1 cellular context compared by ENCODE assay signal in genomic region chr22:46734830-46735453, GRCh38.
TF ChIP-seq lines count a peak whose summit lies in the region.

No MANE protein-coding gene starts in this region.

TF ChIP-seq in GM12878, 131 proteins besides CTCF, POLR2A, EP300 and RAD21 (continued from another document):
- peak; percentile 43; the same call in 1 of the 2 replicates for TF ChIP-seq ZNF687 (IDR thresholded peaks at IDR 0.05)
- TF ChIP-seq IKZF1 (conservative IDR thresholded peaks at IDR 0.05): peak; percentile 88
- TF ChIP-seq MLLT1 (IDR thresholded peaks at IDR 0.05): no peak
- TF ChIP-seq ATF2 (IDR thresholded peaks at IDR 0.05; ENCODE audit: low read length): no peak
- TF ChIP-seq STAT3 (IDR thresholded peaks at IDR 0.05; ENCODE audit: low read depth, low read length): no peak
- TF ChIP-seq PAX5 (IDR thresholded peaks at IDR 0.05; ENCODE audit: borderline replicate concordance, low read depth, low read length): peak; percentile 97
- TF ChIP-seq RUNX3 (IDR thresholded peaks at IDR 0.05; ENCODE audit: low read length): peak; percentile 57
- TF ChIP-seq NR2C1 (IDR thresholded peaks at IDR 0.05): peak; percentile 21; the same call in 1 of the 2 replicates
- TF ChIP-seq SPI1 (IDR thresholded peaks at IDR 0.05; ENCODE audit: borderline replicate concordance, insufficient read depth, low read depth, low read length): peak; percentile 77; the same call in 1 of the 2 replicates
- no peak for TF ChIP-seq WRNIP1 (IDR thresholded peaks at IDR 0.05; ENCODE audit: borderline replicate concordance, low read depth, low read length)
- peak; percentile 43 for TF ChIP-seq NR2F1 (conservative IDR thresholded peaks at IDR 0.05)
- TF ChIP-seq ZNF24 (IDR thresholded peaks at IDR 0.05): no peak
- peak; percentile 86 for TF ChIP-seq EED (IDR thresholded peaks at IDR 0.05; ENCODE audit: low read depth)
- TF ChIP-seq DPF2 (IDR thresholded peaks at IDR 0.05): peak; percentile 53
- peak; percentile 46; the same call in 1 of the 2 replicates for TF ChIP-seq SIN3A (IDR thresholded peaks at IDR 0.05; ENCODE audit: low read depth, low read length)
- no peak for TF ChIP-seq POU2F2 (IDR thresholded peaks at IDR 0.05; ENCODE audit: borderline replicate concordance, low read depth, low read length)
- TF ChIP-seq EGR1 (IDR thresholded peaks at IDR 0.05; ENCODE audit: borderline replicate concordance in 1 of 2, low read depth in 2 of 2, low read length in 2 of 2): no peak
- no peak for TF ChIP-seq USF2 (IDR thresholded peaks at IDR 0.05; ENCODE audit: borderline replicate concordance, low read depth, low read length)
- no peak for TF ChIP-seq HDAC6 (IDR thresholded peaks at IDR 0.05; ENCODE audit: unreplicated experiment)
- TF ChIP-seq CHD4 (IDR thresholded peaks at IDR 0.05): no peak
- no peak for TF ChIP-seq RELA (IDR thresholded peaks at IDR 0.05; ENCODE audit: borderline replicate concordance, partially characterized antibody)
- no peak for TF ChIP-seq KDM1A (IDR thresholded peaks at IDR 0.05; ENCODE audit: borderline replicate concordance)
- no peak for TF ChIP-seq FOS (IDR thresholded peaks at IDR 0.05; ENCODE audit: borderline replicate concordance, extremely low read depth, insufficient read length)
- no peak for TF ChIP-seq TARDBP (IDR thresholded peaks at IDR 0.05; ENCODE audit: borderline replicate concordance)
- TF ChIP-seq HDGF (IDR thresholded peaks at IDR 0.05): 0 out of 2 replicates have a peak, but pooled peaks have one; percentile 61
- 0 out of 2 replicates have a peak, but pooled peaks have one; percentile 20 for TF ChIP-seq TBL1XR1 (IDR thresholded peaks at IDR 0.05; ENCODE audit: low read depth, low read length)
- TF ChIP-seq E4F1 (IDR thresholded peaks at IDR 0.05; ENCODE audit: borderline replicate concordance, partially characterized antibody): peak; percentile 87
- no peak for TF ChIP-seq SRF (IDR thresholded peaks at IDR 0.05; ENCODE audit: low read depth in 2 of 2, low read length in 2 of 2)
- peak in 1 of 2 experiments; percentile 63; a peak in 2 of 4 replicates for TF ChIP-seq ETV6 (conservative IDR thresholded peaks at IDR 0.05 in 1 of 2, IDR thresholded peaks at IDR 0.05 in 1 of 2; ENCODE audit: borderline replicate concordance in 1 of 2, low read depth in 1 of 2)
- TF ChIP-seq RCOR1 (conservative IDR thresholded peaks at IDR 0.05; ENCODE audit: low read depth, low read length): no peak
- TF ChIP-seq KLF5 (IDR thresholded peaks at IDR 0.05; ENCODE audit: partially characterized antibody): no peak
